In the genomic region with DNA sequence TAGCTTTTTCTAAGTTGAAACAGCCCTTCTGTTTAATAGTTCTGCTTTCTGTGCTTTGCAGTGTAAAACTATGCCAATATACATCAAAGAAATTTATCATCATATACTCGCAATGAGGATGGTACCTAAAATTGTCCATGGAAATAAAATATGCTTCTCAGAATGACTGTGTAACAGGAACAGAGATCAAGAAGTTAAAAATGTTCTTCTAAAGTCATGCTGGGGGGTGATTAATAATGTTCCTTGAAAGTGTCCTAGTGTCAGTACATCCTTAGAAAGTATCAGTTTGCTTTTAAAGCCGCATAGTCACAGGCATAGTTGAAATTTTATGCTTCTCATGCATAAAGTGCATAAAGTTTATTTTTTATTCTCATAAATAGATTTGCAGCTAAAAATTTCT, we compare ENCODE assay signal across 19 cellular contexts. TPM values are rescaled to one million over a fixed set of nuclear protein-coding genes. Genes with fewer than 3 reads are reported as not detected.
DNase-seq lines count a peak whose midpoint lies in the region; ATAC-seq and TF ChIP-seq lines count a peak whose summit lies in the region.
"Had no signal": no experiment of that assay in that cellular context is flagged by ENCODE, and none has a peak within 500 bp of the region (broad histone marks: within the 10 kb centered on the region; RNA-seq: fewer than 3 reads in every experiment).

No MANE protein-coding gene starts in this region.

- no peak overlapping the region for H3K9ac ChIP-seq in neural progenitor cell

- peaks cover 3% of the 10 kb centered on the region for H3K4me1 ChIP-seq in neural progenitor cell

- peak; percentile 26 for DNase-seq in CD1c-positive myeloid dendritic cell (ENCODE audit: extremely low spot score)
- DNase-seq in neural progenitor cell (ENCODE audit: low spot score): no peak
- no peak for DNase-seq in NOMO-1 treated with DMSO at 0.1 percent for 48 hours (lab: John Stamatoyannopoulos, UW; ENCODE audit: unreplicated experiment)
- no peak for DNase-seq in hippocampal formation (lab: John Stamatoyannopoulos, UW)
- no peak for DNase-seq in DMS114 treated with DMSO at 0.1 percent for 48 hours (lab: John Stamatoyannopoulos, UW; ENCODE audit: unreplicated experiment)
- DNase-seq: activated CD4-positive, alpha-beta memory T cell treated with anti-CD3 and anti-CD28 coated beads for 36 hours; activated T-cell treated with anti-CD3 and anti-CD28 coated beads, Interleukin-2, amount 50 U/mL, for 48 hours; CD8-positive, alpha-beta memory T cell; central memory CD4-positive, alpha-beta T cell; EL; NCI-H1092; NCI-H2171; stimulated activated CD4-positive, alpha-beta T cell treated with anti-CD3 and anti-CD28 coated beads, Interleukin-4, amount 100 ng/mL, for 4 hours; transverse colon had no signal

- no peaks in the 10 kb centered on the region for H3K27me3 Mint-ChIP-seq in neural progenitor cell (ENCODE audit: insufficient read depth, low read depth)
- H3K27me3 Mint-ChIP-seq: activated CD4-positive, alpha-beta memory T cell treated with anti-CD3 and anti-CD28 coated beads for 36 hours; CD8-positive, alpha-beta memory T cell had no signal

- no peak for TF ChIP-seq CTCF in neural progenitor cell (IDR thresholded peaks at IDR 0.05)

- peak; percentile 67 for ATAC-seq in GM18868 (IDR thresholded peaks at IDR 0.05; ENCODE audit: unreplicated experiment)
- peak; percentile 48 for ATAC-seq in GM21825 (IDR thresholded peaks at IDR 0.05; ENCODE audit: unreplicated experiment)
- peak; percentile 43 for ATAC-seq in HG03354 (IDR thresholded peaks at IDR 0.05; ENCODE audit: poor library complexity, severe bottlenecking, unreplicated experiment)
- ATAC-seq: K562 had no signal

- H3K27ac Mint-ChIP-seq in neural progenitor cell: no peak overlapping the region
- H3K27ac Mint-ChIP-seq: activated CD4-positive, alpha-beta memory T cell treated with anti-CD3 and anti-CD28 coated beads for 36 hours had no signal

- no peaks in the 10 kb centered on the region for H3K27me3 ChIP-seq in neural progenitor cell
- H3K27me3 ChIP-seq: transverse colon had no signal

- H3K79me2 ChIP-seq in neural progenitor cell (ENCODE audit: low read depth): no peaks in the 10 kb centered on the region

- H3K27ac ChIP-seq in neural progenitor cell: no peak overlapping the region
- H3K27ac ChIP-seq: HL-60, transverse colon had no signal

- H3K9me3 Mint-ChIP-seq in neural progenitor cell: no peaks in the 10 kb centered on the region
- H3K9me3 Mint-ChIP-seq: activated CD4-positive, alpha-beta memory T cell treated with anti-CD3 and anti-CD28 coated beads for 36 hours; CD8-positive, alpha-beta memory T cell had no signal

- no peaks in the 10 kb centered on the region for H3F3A ChIP-seq in neural progenitor cell (ENCODE audit: low read depth)

- H3K4me1 Mint-ChIP-seq in neural progenitor cell: peaks cover 24% of the 10 kb centered on the region

- no peak overlapping the region for H3K4me3 Mint-ChIP-seq in neural progenitor cell
- H3K4me3 Mint-ChIP-seq: activated CD4-positive, alpha-beta memory T cell treated with anti-CD3 and anti-CD28 coated beads for 36 hours had no signal

- H2AFZ ChIP-seq in neural progenitor cell (replicated peaks): no peak overlapping the region

- H3K4me3 ChIP-seq in neural progenitor cell: no peak overlapping the region
- H3K4me3 ChIP-seq: K562, transverse colon had no signal

- H3K9me3 ChIP-seq in neural progenitor cell (ENCODE audit: low read depth): no peaks in the 10 kb centered on the region
- H3K9me3 ChIP-seq: transverse colon had no signal

- peaks cover 8% of the 10 kb centered on the region for H4K20me1 ChIP-seq in neural progenitor cell (ENCODE audit: low read depth)

- H3K36me3 ChIP-seq in neural progenitor cell: no peaks in the 10 kb centered on the region
- H3K36me3 ChIP-seq: transverse colon had no signal

- H3K4me2 ChIP-seq in neural progenitor cell: no peak overlapping the region

- H3K36me3 Mint-ChIP-seq in neural progenitor cell: peaks cover 9% of the 10 kb centered on the region

RNA-seq across cellular contexts. Expression of a gene that starts 4.0 kb away (rescaled TPM):
- 0.79 and 1.2 TPM in 2 replicates for total RNA-seq in neural progenitor cell (ENCODE audit: low replicate concordance)
